10 cellular contexts compared by ENCODE assay signal in the genomic region with DNA sequence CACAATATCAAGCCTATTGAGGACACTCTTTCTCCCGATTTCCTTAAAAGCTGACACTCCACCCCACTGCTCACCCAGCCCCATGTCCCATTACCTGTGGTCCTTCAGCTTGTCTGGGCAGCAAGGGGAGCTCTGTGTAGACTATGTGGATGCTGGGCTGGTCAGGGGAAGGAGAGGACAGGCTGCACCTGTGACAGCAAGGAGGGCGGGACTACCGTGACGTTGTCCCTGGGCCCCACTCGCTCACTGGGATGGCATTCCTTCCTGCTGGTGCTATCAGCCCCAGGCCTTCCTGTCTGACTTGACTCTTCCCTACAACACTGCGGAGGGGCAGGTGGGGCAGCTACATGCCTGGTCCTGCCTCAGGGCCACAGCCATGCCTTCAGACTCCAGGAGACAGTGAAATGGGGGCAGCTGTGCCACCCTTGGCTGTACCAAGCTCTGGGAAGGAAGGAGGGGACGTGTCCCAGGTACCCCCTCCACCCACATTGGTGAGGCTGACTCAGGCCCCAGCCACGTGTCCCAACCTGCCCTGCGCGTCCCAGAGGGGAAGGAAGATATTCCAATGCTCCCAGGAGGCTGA. TPM values are rescaled to one million over a fixed set of nuclear protein-coding genes. Genes with fewer than 3 reads are reported as not detected.
A peak's percentile ranks its signal among the peaks of the same experiment; 100 is the strongest.
DNase-seq lines count a peak whose midpoint lies in the region; ATAC-seq and TF ChIP-seq lines count a peak whose summit lies in the region.
"Had no signal": no experiment of that assay in that cellular context is flagged by ENCODE, and none has a peak within 500 bp of the region (broad histone marks: within the 10 kb centered on the region; RNA-seq: fewer than 3 reads in every experiment).

A gene with protein sequence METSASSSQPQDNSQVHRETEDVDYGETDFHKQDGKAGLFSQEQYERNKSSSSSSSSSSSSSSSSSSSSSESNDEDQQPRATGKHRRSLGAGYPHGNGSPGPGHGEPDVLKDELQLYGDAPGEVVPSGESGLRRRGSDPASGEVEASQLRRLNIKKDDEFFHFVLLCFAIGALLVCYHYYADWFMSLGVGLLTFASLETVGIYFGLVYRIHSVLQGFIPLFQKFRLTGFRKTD (minus strand): TSS at position 163 of the 583 bp plus-strand sequence. CDS start 9,427 bp downstream, outside the sequence.

- peaks cover 28% of the 10 kb centered on the region for H3K4me1 Mint-ChIP-seq in Calu3 (ENCODE audit: low read depth, unreplicated experiment)

- H3K4me3 Mint-ChIP-seq in Calu3 (ENCODE audit: low read depth, unreplicated experiment) = no peak within 1 kb of the TSS

- no peak for ATAC-seq in activated CD4-positive, CD25-positive, alpha-beta regulatory T cell treated with anti-CD3 and anti-CD28 coated beads, Interleukin-2, amount 50 U/mL, for 24 hours

- H3K9me3 ChIP-seq in esophagus muscularis mucosa = no peaks in the 10 kb centered on the region
- no peaks in the 10 kb centered on the region for H3K9me3 ChIP-seq in effector memory CD4-positive, alpha-beta T cell (ENCODE audit: control insufficient read depth, low read length)

- no peaks in the 10 kb centered on the region for H3K27me3 Mint-ChIP-seq in Calu3 (ENCODE audit: unreplicated experiment)

- peak within 1 kb of the TSS; percentile 72 to 80 (median 78) for H3K27ac ChIP-seq in esophagus muscularis mucosa (replicated peaks in 1 of 4)
- peak within 1 kb of the TSS; percentile 63 for H3K27ac ChIP-seq in rectal smooth muscle tissue (ENCODE audit: low read depth, low read length)
- no peak within 1 kb of the TSS for H3K27ac ChIP-seq in effector memory CD4-positive, alpha-beta T cell (ENCODE audit: insufficient read depth, low read length, poor library complexity, severe bottlenecking)

- H3K27ac Mint-ChIP-seq in Calu3 (ENCODE audit: unreplicated experiment) = peak within 1 kb of the TSS; percentile 36

- intact Hi-C loops in Calu3 (cut with micrococcal nuclease; ENCODE audit: unreplicated experiment) (no loop called here), esophagus muscularis mucosa (cut with DNase I) (no loop called here)

- H3K27me3 ChIP-seq in esophagus muscularis mucosa (no peaks in the 10 kb centered on the region), rectal smooth muscle tissue (ENCODE audit: control insufficient read depth, insufficient read depth, low read length) (no peaks in the 10 kb centered on the region)
- H3K27me3 ChIP-seq in effector memory CD4-positive, alpha-beta T cell (replicated peaks; ENCODE audit: control insufficient read depth, insufficient read depth, low read length, poor library complexity, severe bottlenecking) = no peaks in the 10 kb centered on the region

- no peak within 1 kb of the TSS for H3K9ac ChIP-seq in rectal smooth muscle tissue (ENCODE audit: low read length)

- CTCF ChIA-PET in Calu3 (lab: Charles Lee) = no interaction called here

- H3K4me1 ChIP-seq in esophagus muscularis mucosa (peaks cover 14 to 23% (median 21%) of the 10 kb centered on the region in 4 donors), rectal smooth muscle tissue (ENCODE audit: control insufficient read depth, insufficient read depth, low read length) (peaks cover 4% of the 10 kb centered on the region)
- H3K4me1 ChIP-seq in effector memory CD4-positive, alpha-beta T cell (ENCODE audit: control insufficient read depth, insufficient read depth, low read length, poor library complexity, severe bottlenecking) = no peaks in the 10 kb centered on the region

- H3K9me3 Mint-ChIP-seq in Calu3 (ENCODE audit: low read depth, unreplicated experiment) = no peaks in the 10 kb centered on the region

- no peak for TF ChIP-seq EP300 in esophagus muscularis mucosa (IDR thresholded peaks at IDR 0.05)

- 89% methylated on average over 9 of the region's 10 CpGs for WGBS in esophagus muscularis mucosa

- H3K36me3 Mint-ChIP-seq in Calu3 (ENCODE audit: insufficient read depth, unreplicated experiment) = no peaks in the 10 kb centered on the region

- no TSS peak for BruUV-seq in Calu3 (replicated peaks; lab: Mats Ljungman, UMichigan)

- H3K4me3 ChIP-seq in esophagus muscularis mucosa = no peak within 1 kb of the TSS
- H3K4me3 ChIP-seq in rectal smooth muscle tissue (ENCODE audit: low read length) = peak within 1 kb of the TSS; percentile 11
- no peak within 1 kb of the TSS for H3K4me3 ChIP-seq in effector memory CD4-positive, alpha-beta T cell (ENCODE audit: insufficient read depth, low read depth, low read length, poor library complexity, severe bottlenecking)

- DNase-seq in Calu3 = peak; percentile 41
- DNase-seq in NCI-H226 = peak; percentile 65
- no peak for DNase-seq in esophagus muscularis mucosa (ENCODE audit: extremely low spot score)
- no peak for DNase-seq in activated CD4-positive, CD25-positive, alpha-beta regulatory T cell treated with anti-CD3 and anti-CD28 coated beads, Interleukin-2, amount 50 U/mL, for 72 hours
- DNase-seq in kidney glomerular epithelial cell (lab: John Stamatoyannopoulos, UW) = no peak
- no peak for DNase-seq in effector memory CD4-positive, alpha-beta T cell
- DNase-seq: activated CD4-positive, alpha-beta T cell treated with anti-CD3 and anti-CD28 coated beads, Interleukin-2, amount 50 U/mL, for 48 hours had no signal

- H3K36me3 ChIP-seq in esophagus muscularis mucosa (no peaks in the 10 kb centered on the region), rectal smooth muscle tissue (ENCODE audit: control insufficient read depth, insufficient read depth, low read length) (no peaks in the 10 kb centered on the region)
- no peaks in the 10 kb centered on the region for H3K36me3 ChIP-seq in effector memory CD4-positive, alpha-beta T cell (ENCODE audit: control insufficient read depth, insufficient read depth, low read length)

- TF ChIP-seq CTCF in Calu3 (IDR thresholded peaks at IDR 0.05; ENCODE audit: unreplicated experiment) (no peak), esophagus muscularis mucosa (IDR thresholded peaks at IDR 0.05) (no peak)

- no peak for TF ChIP-seq POLR2A in esophagus muscularis mucosa (IDR thresholded peaks at IDR 0.05; ENCODE audit: low read depth)

RNA-seq across cellular contexts. Expression of the gene that starts here (rescaled TPM):
- 0.42 and 0.98 TPM in 2 replicates for total RNA-seq in Calu3 (2022)
- not detected for total RNA-seq in esophagus muscularis mucosa
- total RNA-seq: cerebellum had no signal

Comparison
In these comparisons a context has a peak if more than half of its experiments do, and no peak if none do; other contexts are left out.
1. Peak in DNase-seq in Calu3; RNA of the gene not detected or under 1 TPM.